In genomic region chr3:71601811-71602210, GRCh38 we compare ENCODE assay signal across 12 cellular contexts. TPM values are rescaled to one million over a fixed set of nuclear protein-coding genes. Genes with fewer than 3 reads are reported as not detected.
DNase-seq lines count a peak whose midpoint lies in the region; ATAC-seq and TF ChIP-seq lines count a peak whose summit lies in the region.
"Had no signal": no experiment of that assay in that cellular context is flagged by ENCODE, and none has a peak within 500 bp of the region (broad histone marks: within the 10 kb centered on the region; RNA-seq: fewer than 3 reads in every experiment).

No MANE protein-coding gene starts in this region.

- peaks cover 7% of the 10 kb centered on the region for H3K9me3 Mint-ChIP-seq in activated T-helper 2 cell treated with anti-CD3 and anti-CD28 coated beads, Interferon-gamma antibody, Interleukin-2, Interleukin-4, amounts not matched to agents 10 μg/mL and 5 μg/mL and 100 μg/mL, durations not matched to agents 14 hours and 24 hours and 36 hours

- peaks cover 4% of the 10 kb centered on the region for H3K27me3 Mint-ChIP-seq in activated T-helper 2 cell treated with anti-CD3 and anti-CD28 coated beads, Interferon-gamma antibody, Interleukin-2, Interleukin-4, amounts not matched to agents 10 μg/mL and 5 μg/mL and 100 μg/mL, durations not matched to agents 14 hours and 24 hours and 36 hours (ENCODE audit: low read depth)

- H3K27ac Mint-ChIP-seq in activated T-helper 2 cell treated with anti-CD3 and anti-CD28 coated beads, Interferon-gamma antibody, Interleukin-2, Interleukin-4, amounts not matched to agents 10 μg/mL and 5 μg/mL and 100 μg/mL, durations not matched to agents 14 hours and 24 hours and 36 hours, result no peak overlapping the region

- peak; percentile 24 for DNase-seq in Ammon's horn (ENCODE audit: low spot score)
- peak; percentile 76 for DNase-seq in astrocyte of the spinal cord (ENCODE audit: low read depth, low spot score)
- DNase-seq in lung microvascular endothelial cell (ENCODE audit: low read depth in 2 of 2), result peak; percentile 24 to 70
- DNase-seq in GF-D8 (lab: John Stamatoyannopoulos, UW), result no peak
- DNase-seq in activated T-helper 2 cell treated with anti-CD3 and anti-CD28 coated beads, Interferon-gamma antibody, Interleukin-2, Interleukin-4, amounts not matched to agents 10 μg/mL and 5 μg/mL and 100 μg/mL, durations not matched to agents 14 hours and 24 hours and 36 hours (ENCODE audit: low spot score), result no peak
- DNase-seq: effector memory CD4-positive, alpha-beta T cell; naive B cell; NCI-H2171 treated with DMSO at 0.1 percent for 48 hours; sigmoid colon had no signal

- no peaks in the 10 kb centered on the region for H3K4me1 ChIP-seq in HEK293 (ENCODE audit: control insufficient read depth, insufficient read depth, low read length)
- H3K4me1 ChIP-seq: sigmoid colon had no signal

- H3K36me3 Mint-ChIP-seq in activated T-helper 2 cell treated with anti-CD3 and anti-CD28 coated beads, Interferon-gamma antibody, Interleukin-2, Interleukin-4, amounts not matched to agents 10 μg/mL and 5 μg/mL and 100 μg/mL, durations not matched to agents 14 hours and 24 hours and 36 hours (ENCODE audit: low read depth), result peaks cover 3% of the 10 kb centered on the region

- ATAC-seq in HG02973 (IDR thresholded peaks at IDR 0.05; ENCODE audit: unreplicated experiment), result no peak

- no peaks in the 10 kb centered on the region for H3K9me3 ChIP-seq in HEK293 (ENCODE audit: control insufficient read depth, insufficient read depth, low read depth, low read length)
- H3K9me3 ChIP-seq: sigmoid colon had no signal

- POLR2A ChIA-PET in HEK293 (lab: Yijun Ruan, JAX), result no interaction called here

- CTCF ChIA-PET in HEK293 (lab: Yijun Ruan, JAX), result no interaction called here

- intact Hi-C loops in activated T-helper 2 cell treated with anti-CD3 and anti-CD28 coated beads, Interferon-gamma antibody, Interleukin-2, Interleukin-4, amounts not matched to agents 10 μg/mL and 5 μg/mL and 100 μg/mL, durations not matched to agents 14 hours and 24 hours and 36 hours (cut with micrococcal nuclease), result no loop called here

- H3K27ac ChIP-seq in HEK293 (ENCODE audit: extremely low read depth, low read depth, low read length), result no peak overlapping the region
- H3K27ac ChIP-seq: ascending aorta, sigmoid colon had no signal

- H3K4me1 Mint-ChIP-seq in activated T-helper 2 cell treated with anti-CD3 and anti-CD28 coated beads, Interferon-gamma antibody, Interleukin-2, Interleukin-4, amounts not matched to agents 10 μg/mL and 5 μg/mL and 100 μg/mL, durations not matched to agents 14 hours and 24 hours and 36 hours (ENCODE audit: low read depth), result peaks cover 8% of the 10 kb centered on the region
- H3K4me1 Mint-ChIP-seq: naive B cell had no signal

- H3K4me3 Mint-ChIP-seq in activated T-helper 2 cell treated with anti-CD3 and anti-CD28 coated beads, Interferon-gamma antibody, Interleukin-2, Interleukin-4, amounts not matched to agents 10 μg/mL and 5 μg/mL and 100 μg/mL, durations not matched to agents 14 hours and 24 hours and 36 hours (ENCODE audit: low read depth), result no peak overlapping the region
- H3K4me3 Mint-ChIP-seq: naive B cell had no signal

- H3K4me3 ChIP-seq in HEK293 (ENCODE audit: low read depth, low read length), result no peak overlapping the region
- H3K4me3 ChIP-seq in astrocyte of the spinal cord (ENCODE audit: low read depth, low read length), result no peak overlapping the region
- H3K4me3 ChIP-seq: ascending aorta, sigmoid colon had no signal

- TF ChIP-seq CTCF in HEK293 (tag by site-specific recombination; IDR thresholded peaks at IDR 0.05) (no peak), astrocyte of the spinal cord (IDR thresholded peaks at IDR 0.05; ENCODE audit: low read depth, low read length) (no peak)

- in situ Hi-C loops in astrocyte of the spinal cord (cut with HindIII; ENCODE audit: low sequenced_read_pairs), result no loop called here

- no peaks in the 10 kb centered on the region for H3K36me3 ChIP-seq in HEK293 (ENCODE audit: control insufficient read depth in 2 of 2, insufficient read depth in 1 of 2, low read length in 2 of 2)
- H3K36me3 ChIP-seq: ascending aorta, sigmoid colon had no signal

TF ChIP-seq in HEK293, 187 proteins besides CTCF, POLR2A, EP300 and RAD21:
- TF ChIP-seq HOXD13 (CRISPR knock-in tag; IDR thresholded peaks at IDR 0.05; ENCODE audit: borderline replicate concordance), result no peak
- peak; percentile 67 for TF ChIP-seq ZNF629 (tag by site-specific recombination; IDR thresholded peaks at IDR 0.05)
- TF ChIP-seq ZNF600 (tag by site-specific recombination; IDR thresholded peaks at IDR 0.05), result peak; percentile 57; the same call in 1 of the 2 replicates
TF ChIP-seq in HEK293: peak in this region for 2.

RNA-seq across cellular contexts. Expression of gene FOXP1, which starts 18.3 kb away (rescaled TPM):
- total RNA-seq in lung microvascular endothelial cell, result 46.4 and 75.2 TPM in 2 replicates
- 132 and 138 TPM in 2 replicates for total RNA-seq in activated T-helper 2 cell treated with anti-CD3 and anti-CD28 coated beads, Interferon-gamma antibody, Interleukin-2, Interleukin-4, amounts not matched to agents 10 μg/mL and 5 μg/mL and 100 μg/mL, durations not matched to agents 14 hours and 24 hours and 36 hours

Comparison
In these comparisons a context has a peak if more than half of its experiments do, and no peak if none do; other contexts are left out.
1. DNase-seq: peak in Ammon's horn (single experiment), astrocyte of the spinal cord (single experiment) and lung microvascular endothelial cell (2 of 2); none in GF-D8 (single experiment) and activated T-helper 2 cell treated with anti-CD3 and anti-CD28 coated beads, Interferon-gamma antibody, Interleukin-2, Interleukin-4, amounts not matched to agents 10 μg/mL and 5 μg/mL and 100 μg/mL, durations not matched to agents 14 hours and 24 hours and 36 hours (single experiment).